20 cellular contexts compared by ENCODE assay signal in the genomic region with DNA sequence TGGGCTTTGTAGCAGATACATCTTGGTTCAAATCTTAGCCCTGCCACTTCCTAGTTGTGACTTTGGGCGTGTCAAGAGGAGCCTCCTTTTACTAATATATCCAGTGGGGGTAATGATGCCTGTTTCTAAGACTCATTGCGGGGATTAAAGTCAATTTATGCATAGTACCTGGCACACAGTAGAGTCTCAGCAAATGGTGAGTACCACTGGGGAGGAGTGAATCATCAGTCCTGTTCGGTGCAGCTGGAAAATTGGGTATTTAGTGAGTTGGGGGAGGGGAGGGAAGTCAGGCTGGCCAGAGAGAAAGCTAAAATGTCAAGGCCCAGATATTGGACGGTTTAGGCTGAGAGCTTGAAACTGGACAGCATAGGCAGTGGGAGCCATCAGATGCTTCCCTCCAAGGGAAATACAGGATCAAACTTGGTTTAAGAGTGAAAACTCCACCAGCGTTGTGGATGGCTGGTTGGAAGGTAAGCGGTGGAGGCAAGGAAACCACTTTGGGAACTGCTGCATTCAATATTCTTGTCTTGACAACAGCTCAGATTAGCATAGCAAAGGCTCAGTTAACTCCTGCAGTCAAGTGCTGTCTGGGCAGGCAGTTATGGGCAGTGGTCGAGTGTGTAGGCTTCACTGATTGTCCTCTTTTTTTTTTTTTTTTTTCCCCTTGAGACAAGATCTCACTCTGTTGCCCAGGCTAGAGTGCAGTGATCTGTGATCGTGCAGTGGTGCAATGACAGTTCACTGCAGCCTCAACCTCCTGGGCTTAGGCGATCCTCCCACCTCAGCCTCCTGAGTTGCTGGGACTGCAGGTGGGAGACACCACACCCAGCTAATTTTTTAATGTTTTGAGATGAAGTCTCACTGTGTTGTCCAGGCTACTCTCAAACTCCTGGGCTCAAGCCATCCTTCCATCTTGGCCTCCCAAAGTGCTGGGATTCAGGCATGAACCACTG. TPM values are rescaled to one million over a fixed set of nuclear protein-coding genes. Genes with fewer than 3 reads are reported as not detected.
DNase-seq lines count a peak whose midpoint lies in the region; ATAC-seq and TF ChIP-seq lines count a peak whose summit lies in the region.
"Had no signal": no experiment of that assay in that cellular context is flagged by ENCODE, and none has a peak within 500 bp of the region (broad histone marks: within the 10 kb centered on the region; RNA-seq: fewer than 3 reads in every experiment).

No MANE protein-coding gene starts in this region.

- H3K36me3 ChIP-seq in HUES48 (ENCODE audit: control insufficient read depth, insufficient read depth, low read length) = no peaks in the 10 kb centered on the region
- peaks cover 0 to 6% (median 0%) of the 10 kb centered on the region in 3 experiments for H3K36me3 ChIP-seq in naive thymus-derived CD4-positive, alpha-beta T cell (ENCODE audit: control insufficient read depth in 2 of 3, insufficient read depth in 3 of 3, low read length in 3 of 3)

- H3K9ac ChIP-seq in HUES48 (ENCODE audit: low read depth, low read length) = no peak overlapping the region

- ATAC-seq in activated T-cell treated with anti-CD3 and anti-CD28 coated beads, Interleukin-2, amount 50 U/mL, for 4 hours = peak; percentile 38 to 48
- ATAC-seq in activated naive CD8-positive, alpha-beta T cell treated with anti-CD3 and anti-CD28 coated beads, Interleukin-2, amount 50 U/mL, for 24 hours = peak; percentile 85
- ATAC-seq in naive thymus-derived CD4-positive, alpha-beta T cell = no peak

- intact Hi-C loops in naive thymus-derived CD4-positive, alpha-beta T cell (cut with micrococcal nuclease) = no loop called here

- peak overlapping the region; percentile 30; the same call in 1 of the 2 replicates for H3K4me3 ChIP-seq in HUES48 (ENCODE audit: low read depth, low read length)
- H3K4me3 ChIP-seq in naive thymus-derived CD4-positive, alpha-beta T cell (ENCODE audit: low read length) = no peak overlapping the region
- H3K4me3 ChIP-seq: coronary artery, testis had no signal

- CTCF ChIA-PET in naive thymus-derived CD4-positive, alpha-beta T cell (lab: Charles Lee) = interaction anchor here (0.6 to 1.4 kb wide), 3 partner anchors 19 to 184 kb away, joined by 3 to 4 read pairs (median 3); no protein-coding TSS in a partner anchor

- peak overlapping the region; percentile 46 for H3K27ac ChIP-seq in HUES48 (ENCODE audit: low read depth, low read length)
- H3K27ac ChIP-seq in naive thymus-derived CD4-positive, alpha-beta T cell (ENCODE audit: low read depth, low read length) = no peak overlapping the region
- H3K27ac ChIP-seq: coronary artery, testis had no signal

- DNase-seq in activated T-cell treated with anti-CD3 and anti-CD28 coated beads, Interleukin-2, amount 50 U/mL, for 4 hours = no peak
- no peak for DNase-seq in activated T-cell treated with anti-CD3 and anti-CD28 coated beads, Interleukin-2, amount 50 U/mL, for 48 hours
- DNase-seq in activated naive CD8-positive, alpha-beta T cell treated with anti-CD3 and anti-CD28 coated beads, Interleukin-2, amount 50 U/mL, for 24 hours = no peak
- DNase-seq in naive thymus-derived CD4-positive, alpha-beta T cell = no peak
- DNase-seq in GM20000 (ENCODE audit: low spot score) (no peak), middle frontal gyrus (ENCODE audit: extremely low spot score, low spot score) (no peak), NCI-H2081 (lab: John Stamatoyannopoulos, UW) (no peak)
- DNase-seq: activated CD4-positive, alpha-beta T cell treated with anti-CD3 and anti-CD28 coated beads, Interleukin-2, amount 50 U/mL, for 1 hour; activated gamma-delta T cell; EL; foreskin melanocyte; MV-4-11; NCI-H2029 treated with DMSO at 0.1 percent for 48 hours; posterior cingulate gyrus; SHP77; stimulated activated CD4-positive, alpha-beta T cell treated with anti-CD3 and anti-CD28 coated beads, Interleukin-4, amount 100 ng/mL, for 1 hour; T-helper 9 cell; testis had no signal

- H3K4me3 Mint-ChIP-seq in activated T-cell treated with anti-CD3 and anti-CD28 coated beads, Interleukin-2, amount 50 U/mL, for 4 hours = no peak overlapping the region
- no peak overlapping the region for H3K4me3 Mint-ChIP-seq in activated naive CD8-positive, alpha-beta T cell treated with anti-CD3 and anti-CD28 coated beads, Interleukin-2, amount 50 U/mL, for 24 hours
- H3K4me3 Mint-ChIP-seq in naive thymus-derived CD4-positive, alpha-beta T cell = peak overlapping the region in 2 of 10 donors; percentile 18 to 45

- no peaks in the 10 kb centered on the region for H3K27me3 ChIP-seq in HUES48 (ENCODE audit: control insufficient read depth, insufficient read depth, low read length)
- H3K27me3 ChIP-seq in naive thymus-derived CD4-positive, alpha-beta T cell (ENCODE audit: control insufficient read depth in 2 of 2, insufficient read depth in 2 of 2, low read length in 2 of 2) = no peaks in the 10 kb centered on the region
- H3K27me3 ChIP-seq: testis had no signal

- H3K4me1 ChIP-seq in HUES48 (ENCODE audit: control insufficient read depth, insufficient read depth, low read length) = peaks cover 5% of the 10 kb centered on the region
- H3K4me1 ChIP-seq in naive thymus-derived CD4-positive, alpha-beta T cell (ENCODE audit: control insufficient read depth in 2 of 2, insufficient read depth in 2 of 2, low read length in 2 of 2) = peaks cover 0 to 7% of the 10 kb centered on the region in 2 donors
- H3K4me1 ChIP-seq: testis had no signal

- TF ChIP-seq CTCF in GM20000 (IDR thresholded peaks at IDR 0.05; ENCODE audit: extremely low read depth, missing control alignments) = no peak

- H3K4me1 Mint-ChIP-seq in activated T-cell treated with anti-CD3 and anti-CD28 coated beads, Interleukin-2, amount 50 U/mL, for 4 hours (ENCODE audit: low read depth) = peaks cover 71% of the 10 kb centered on the region
- peaks cover 75% of the 10 kb centered on the region for H3K4me1 Mint-ChIP-seq in activated naive CD8-positive, alpha-beta T cell treated with anti-CD3 and anti-CD28 coated beads, Interleukin-2, amount 50 U/mL, for 24 hours
- H3K4me1 Mint-ChIP-seq in naive thymus-derived CD4-positive, alpha-beta T cell = peaks cover 31 to 76% (median 61%) of the 10 kb centered on the region in 7 donors

- no peaks in the 10 kb centered on the region for H3K27me3 Mint-ChIP-seq in activated T-cell treated with anti-CD3 and anti-CD28 coated beads, Interleukin-2, amount 50 U/mL, for 4 hours (ENCODE audit: low read depth)
- H3K27me3 Mint-ChIP-seq in activated naive CD8-positive, alpha-beta T cell treated with anti-CD3 and anti-CD28 coated beads, Interleukin-2, amount 50 U/mL, for 24 hours = no peaks in the 10 kb centered on the region
- no peaks in the 10 kb centered on the region for H3K27me3 Mint-ChIP-seq in naive thymus-derived CD4-positive, alpha-beta T cell

- peaks cover 9% of the 10 kb centered on the region for H3K9me3 Mint-ChIP-seq in activated T-cell treated with anti-CD3 and anti-CD28 coated beads, Interleukin-2, amount 50 U/mL, for 4 hours
- peaks cover 3% of the 10 kb centered on the region for H3K9me3 Mint-ChIP-seq in activated naive CD8-positive, alpha-beta T cell treated with anti-CD3 and anti-CD28 coated beads, Interleukin-2, amount 50 U/mL, for 24 hours
- peaks cover 0 to 14% (median 9%) of the 10 kb centered on the region in 11 donors for H3K9me3 Mint-ChIP-seq in naive thymus-derived CD4-positive, alpha-beta T cell

- H3K36me3 Mint-ChIP-seq in activated T-cell treated with anti-CD3 and anti-CD28 coated beads, Interleukin-2, amount 50 U/mL, for 4 hours (ENCODE audit: insufficient read depth) = peaks cover 43% of the 10 kb centered on the region
- H3K36me3 Mint-ChIP-seq in activated naive CD8-positive, alpha-beta T cell treated with anti-CD3 and anti-CD28 coated beads, Interleukin-2, amount 50 U/mL, for 24 hours (ENCODE audit: low read depth) = peaks cover 77% of the 10 kb centered on the region
- peaks cover 9 to 45% (median 35%) of the 10 kb centered on the region in 5 donors for H3K36me3 Mint-ChIP-seq in naive thymus-derived CD4-positive, alpha-beta T cell

- POLR2A ChIA-PET in naive thymus-derived CD4-positive, alpha-beta T cell (lab: Charles Lee) = interaction anchor here (1.3 kb wide), 2 partner anchors 10 to 11 kb away, joined by 3 to 4 read pairs; no protein-coding TSS in a partner anchor

- H3K9me3 ChIP-seq in HUES48 (ENCODE audit: control insufficient read depth, insufficient read depth, low read length) = no peaks in the 10 kb centered on the region
- peaks cover 0 to 8% (median 0%) of the 10 kb centered on the region in 3 experiments for H3K9me3 ChIP-seq in naive thymus-derived CD4-positive, alpha-beta T cell (ENCODE audit: control insufficient read depth in 2 of 3, low read length in 3 of 3)
- H3K9me3 ChIP-seq: testis had no signal

- H3K27ac Mint-ChIP-seq in activated naive CD8-positive, alpha-beta T cell treated with anti-CD3 and anti-CD28 coated beads, Interleukin-2, amount 50 U/mL, for 24 hours = peak overlapping the region; percentile 79
- peak overlapping the region in 7 of 9 donors; percentile 14 to 81 (median 46) for H3K27ac Mint-ChIP-seq in naive thymus-derived CD4-positive, alpha-beta T cell

RNA-seq across cellular contexts. Expression of a gene that starts 12.9 kb away (rescaled TPM):
- 100 to 1,000 TPM; 148 to 163 (median 160) TPM for total RNA-seq in activated T-cell treated with anti-CD3 and anti-CD28 coated beads, Interleukin-2, amount 50 U/mL, for 4 hours
- total RNA-seq in naive thymus-derived CD4-positive, alpha-beta T cell = 10 to 100 TPM; 20.8 to 75.4 (median 22.0) TPM
- polyA plus RNA-seq in naive thymus-derived CD4-positive, alpha-beta T cell = 10 to 100 TPM; 11.4 to 19.8 TPM
